Comparison of ENCODE assay signal across 16 cellular contexts in the genomic region with DNA sequence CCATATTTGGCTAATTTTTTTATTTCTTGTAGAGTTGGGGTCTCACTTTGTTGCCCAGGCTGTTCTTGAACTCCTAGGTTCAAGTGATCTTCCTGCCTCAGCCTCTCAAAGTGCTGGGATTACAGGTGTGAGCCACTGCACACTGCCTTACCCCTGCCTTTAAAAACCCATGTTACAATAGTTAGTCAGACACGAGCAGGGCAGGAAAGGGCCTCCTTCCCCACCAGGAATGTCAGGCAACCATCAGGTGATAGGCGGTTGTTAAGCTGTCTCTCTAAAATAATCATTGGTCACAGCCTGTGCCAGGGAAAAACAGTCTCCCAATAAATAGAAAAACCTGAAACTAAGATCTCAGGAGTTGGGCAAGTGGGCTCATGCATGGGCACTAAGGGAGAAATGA.
"Had no signal": no experiment of that assay in that cellular context is flagged by ENCODE, and none has a peak within 500 bp of the region (broad histone marks: within the 10 kb centered on the region; RNA-seq: fewer than 3 reads in every experiment).

No MANE protein-coding gene starts in this region.

- H3K9me3 ChIP-seq: MG63, SK-N-SH had no signal

- H3K27me3 ChIP-seq: MG63 had no signal

- DNase-seq: MG63, NCI-H1092, NCI-H1105 treated with DMSO at 0.1 percent for 48 hours, NCI-H1417 treated with DMSO at 0.1 percent for 48 hours, NCI-H146, NCI-H1694 treated with DMSO at 0.1 percent for 48 hours, NCI-H1930, NCI-H2081, NCI-H2107, NCI-H526 treated with DMSO at 0.1 percent for 48 hours, NCI-H748 treated with DMSO at 0.1 percent for 48 hours, RPMI8226, SHP77, SK-N-SH, SW 1271 had no signal

- H3K27ac ChIP-seq: HL-60 had no signal

- H3K4me3 ChIP-seq: MG63 had no signal

- H3K36me3 ChIP-seq: MG63 had no signal
